1 cellular context compared by ENCODE assay signal in genomic region chr16:24993722-24994686, GRCh38.
A peak's percentile ranks its signal among the peaks of the same experiment; 100 is the strongest.
TF ChIP-seq lines count a peak whose summit lies in the region.

No MANE protein-coding gene starts in this region.

TF ChIP-seq in K562, 482 proteins besides CTCF, POLR2A, EP300 and RAD21:
- peak; percentile 79 for TF ChIP-seq FOSL1 (tag; conservative IDR thresholded peaks at IDR 0.05)
- TF ChIP-seq TAL1 (IDR thresholded peaks at IDR 0.05), result peak; percentile 41; the same call in 1 of the 2 replicates
- TF ChIP-seq TCF3 (CRISPR knock-in tag; IDR thresholded peaks at IDR 0.05), result peak; percentile 68
- TF ChIP-seq CBFA2T3 (IDR thresholded peaks at IDR 0.05), result peak; percentile 62
- 0 out of 2 replicates have a peak, but pooled peaks have one; percentile 23 for TF ChIP-seq DPF2 (IDR thresholded peaks at IDR 0.05)
- TF ChIP-seq CBFA2T2 (conservative IDR thresholded peaks at IDR 0.05), result 0 out of 2 replicates have a peak, but pooled peaks have one; percentile 36
- TF ChIP-seq SMAD4 (CRISPR knock-in tag; conservative IDR thresholded peaks at IDR 0.05), result no peak
- TF ChIP-seq PRDM10 (IDR thresholded peaks at IDR 0.05; ENCODE audit: partially characterized antibody), result peak; percentile 82
- TF ChIP-seq KLF1 (tag; IDR thresholded peaks at IDR 0.05), result no peak
- TF ChIP-seq ATF3 (IDR thresholded peaks at IDR 0.05), result 0 out of 2 replicates have a peak, but pooled peaks have one; percentile 30
- no peak for TF ChIP-seq ATF3 (CRISPR knock-in tag; conservative IDR thresholded peaks at IDR 0.05)
- TF ChIP-seq POU5F1 (IDR thresholded peaks at IDR 0.05; ENCODE audit: borderline replicate concordance, low read depth, low read length, partially characterized antibody), result no peak
- no peak for TF ChIP-seq ELK1 (CRISPR knock-in tag; IDR thresholded peaks at IDR 0.05)
- no peak for TF ChIP-seq ZNF780A (CRISPR knock-in tag; IDR thresholded peaks at IDR 0.05)
- no peak for TF ChIP-seq E2F4 (CRISPR knock-in tag; IDR thresholded peaks at IDR 0.05; ENCODE audit: low read depth)
- no peak for TF ChIP-seq SAFB (IDR thresholded peaks at IDR 0.05; ENCODE audit: borderline replicate concordance, low read depth, low read length)
- TF ChIP-seq NCOR1 (IDR thresholded peaks at IDR 0.05), result 0 out of 2 replicates have a peak, but pooled peaks have one; percentile 10
- no peak for TF ChIP-seq SMARCB1 (IDR thresholded peaks at IDR 0.05; ENCODE audit: insufficient read length, low read depth)
- TF ChIP-seq SPI1 (IDR thresholded peaks at IDR 0.05; ENCODE audit: borderline replicate concordance, low read depth, low read length), result peak; percentile 45; the same call in 1 of the 2 replicates
- TF ChIP-seq HMBOX1 (IDR thresholded peaks at IDR 0.05), result 0 out of 2 replicates have a peak, but pooled peaks have one; percentile 20
- no peak for TF ChIP-seq HMG20B (CRISPR knock-in tag; IDR thresholded peaks at IDR 0.05)
- TF ChIP-seq ARID1B (IDR thresholded peaks at IDR 0.05), result peak; percentile 47; the same call in 1 of the 2 replicates
TF ChIP-seq in K562: peak in this region for 12.
